ENCODE assay signal across 8 cellular contexts in genomic region chr18:74951165-74951760, GRCh38.
DNase-seq lines count a peak whose midpoint lies in the region; ATAC-seq and TF ChIP-seq lines count a peak whose summit lies in the region.

No MANE protein-coding gene starts in this region.

- no peak for DNase-seq in Right ventricle myocardium inferior (ENCODE audit: missing footprints)
- no peak for DNase-seq in cardiac septum (ENCODE audit: low spot score)
- peak; percentile 64 for DNase-seq in HT-29 (ENCODE audit: low spot score)
- DNase-seq in choroid plexus epithelial cell (ENCODE audit: low read depth): peak; percentile 99
- peak; percentile 92 for DNase-seq in non-pigmented ciliary epithelial cell (ENCODE audit: low read depth)
- DNase-seq in effector CD8-positive, alpha-beta T cell (lab: John Stamatoyannopoulos, UW): no peak
- DNase-seq in anterior cingulate cortex (lab: John Stamatoyannopoulos, UW): no peak

- ATAC-seq in Right ventricle myocardium inferior (peak; percentile 62), GM21526 (IDR thresholded peaks at IDR 0.05; ENCODE audit: low FRiP score, unreplicated experiment) (no peak)

- intact Hi-C loops in Right ventricle myocardium inferior (cut with DNase I) (no loop called here), cardiac septum (cut with DNase I) (no loop called here)

- no peak for TF ChIP-seq CTCF in choroid plexus epithelial cell (conservative IDR thresholded peaks at IDR 0.05; ENCODE audit: low read depth, low read length)

- H3K4me3 ChIP-seq in choroid plexus epithelial cell (ENCODE audit: low read depth, low read length): no peak overlapping the region

Comparison
In these comparisons a context has a peak if more than half of its experiments do, and no peak if none do; other contexts are left out.
1. DNase-seq: peak in HT-29 (single experiment), choroid plexus epithelial cell (single experiment) and non-pigmented ciliary epithelial cell (single experiment); none in Right ventricle myocardium inferior (single experiment), cardiac septum (single experiment), effector CD8-positive, alpha-beta T cell (single experiment) and anterior cingulate cortex (0 of 58).